12 cellular contexts compared by ENCODE assay signal in genomic region chr17:80826346-80826954, GRCh38.
DNase-seq lines count a peak whose midpoint lies in the region; TF ChIP-seq lines count a peak whose summit lies in the region.
"Had no signal": no experiment of that assay in that cellular context is flagged by ENCODE, and none has a peak within 500 bp of the region (broad histone marks: within the 10 kb centered on the region; RNA-seq: fewer than 3 reads in every experiment).

No MANE protein-coding gene starts in this region.

- H3K4me1 Mint-ChIP-seq in MCF 10A (ENCODE audit: insufficient read depth, unreplicated experiment) (peaks cover 27% of the 10 kb centered on the region), neural progenitor cell (peaks cover 30% of the 10 kb centered on the region)

- H3K79me2 ChIP-seq in neural progenitor cell (ENCODE audit: low read depth), result no peaks in the 10 kb centered on the region

- H3K36me3 Mint-ChIP-seq in MCF 10A (ENCODE audit: insufficient read depth, unreplicated experiment), result peaks cover 16% of the 10 kb centered on the region
- peaks cover 9% of the 10 kb centered on the region for H3K36me3 Mint-ChIP-seq in neural progenitor cell

- H3K9me3 ChIP-seq in A673 (ENCODE audit: low read depth, low read length, poor library complexity, severe bottlenecking) (no peaks in the 10 kb centered on the region), neural progenitor cell (ENCODE audit: low read depth) (no peaks in the 10 kb centered on the region)
- H3K9me3 ChIP-seq: Caco-2 had no signal

- H3K4me3 ChIP-seq in A673 (ENCODE audit: low read depth, low read length, poor library complexity, severe bottlenecking) (no peak overlapping the region), H7 (ENCODE audit: insufficient read depth, low read depth, low read length) (no peak overlapping the region), neural progenitor cell (no peak overlapping the region)
- H3K4me3 ChIP-seq: cardiac muscle cell had no signal

- H3K4me3 Mint-ChIP-seq in MCF 10A (ENCODE audit: unreplicated experiment), result peak overlapping the region; percentile 60
- H3K4me3 Mint-ChIP-seq in neural progenitor cell, result no peak overlapping the region
- H3K4me3 Mint-ChIP-seq: H9, nephron had no signal

- POLR2A ChIA-PET in A673 (lab: Charles Lee; ENCODE audit: low non-redundant PET), result no interaction called here
- POLR2A ChIA-PET in MCF 10A (lab: Yijun Ruan, JAX), result interaction anchor here (0.6 to 2.3 kb wide), 12 partner anchors 13 to 372 kb away, joined by 3 to 7 read pairs (median 3); no protein-coding TSS in a partner anchor

- no peaks in the 10 kb centered on the region for H3K27me3 ChIP-seq in A673 (replicated peaks; ENCODE audit: insufficient read depth, low read depth, low read length, poor library complexity)
- H3K27me3 ChIP-seq in H7 (ENCODE audit: control insufficient read depth, insufficient read depth, low read length), result no peaks in the 10 kb centered on the region
- H3K27me3 ChIP-seq in neural progenitor cell, result peaks cover 5% of the 10 kb centered on the region
- H3K27me3 ChIP-seq: cardiac muscle cell had no signal

- no peak overlapping the region for H3K9ac ChIP-seq in neural progenitor cell

- H3K27ac ChIP-seq in A673 (ENCODE audit: low read depth, low read length, poor library complexity, severe bottlenecking), result peak overlapping the region; percentile 26
- H3K27ac ChIP-seq in neural progenitor cell, result no peak overlapping the region
- H3K27ac ChIP-seq: cardiac muscle cell had no signal

- H3K4me2 ChIP-seq in neural progenitor cell, result no peak overlapping the region

- intact Hi-C loops in A673 (cut with micrococcal nuclease; ENCODE audit: unreplicated experiment) (no loop called here), MCF 10A (cut with micrococcal nuclease) (no loop called here)

- peaks cover 30% of the 10 kb centered on the region for H3F3A ChIP-seq in neural progenitor cell (ENCODE audit: low read depth)

- peaks cover 27% of the 10 kb centered on the region for H4K20me1 ChIP-seq in neural progenitor cell (ENCODE audit: low read depth)

- H3K4me1 ChIP-seq in A673 (ENCODE audit: insufficient read depth, low read length, poor library complexity, severe bottlenecking) (peaks cover 38% of the 10 kb centered on the region), neural progenitor cell (peaks cover 19% of the 10 kb centered on the region)

- TF ChIP-seq CTCF in A673 (conservative IDR thresholded peaks at IDR 0.05; ENCODE audit: low read depth, low read length), result no peak
- no peak for TF ChIP-seq CTCF in MCF 10A (IDR thresholded peaks at IDR 0.05; ENCODE audit: unreplicated experiment)
- TF ChIP-seq CTCF in neural progenitor cell (IDR thresholded peaks at IDR 0.05), result no peak

- H3K27ac Mint-ChIP-seq in MCF 10A (ENCODE audit: low read depth, unreplicated experiment) (peak overlapping the region; percentile 87), neural progenitor cell (no peak overlapping the region)
- H3K27ac Mint-ChIP-seq: nephron had no signal

- H3K27me3 Mint-ChIP-seq in MCF 10A (ENCODE audit: insufficient read depth, unreplicated experiment), result no peaks in the 10 kb centered on the region
- peaks cover 4% of the 10 kb centered on the region for H3K27me3 Mint-ChIP-seq in neural progenitor cell (ENCODE audit: insufficient read depth, low read depth)

- H3K9me3 Mint-ChIP-seq in MCF 10A (ENCODE audit: unreplicated experiment) (no peaks in the 10 kb centered on the region), neural progenitor cell (no peaks in the 10 kb centered on the region)
- H3K9me3 Mint-ChIP-seq: H9, nephron had no signal

- CTCF ChIA-PET in A673 (lab: Charles Lee), result no interaction called here
- CTCF ChIA-PET in MCF 10A (lab: Yijun Ruan, JAX), result interaction anchor here (0.8 to 2.4 kb wide), 3 partner anchors 72 to 354 kb away, joined by 3 to 12 read pairs (median 3); no protein-coding TSS in a partner anchor

- no peak overlapping the region for H2AFZ ChIP-seq in neural progenitor cell (replicated peaks)

- H3K36me3 ChIP-seq in A673 (ENCODE audit: insufficient read depth, low read length, poor library complexity, severe bottlenecking) (no peaks in the 10 kb centered on the region), H7 (replicated peaks; ENCODE audit: control insufficient read depth, insufficient read depth, low read length) (no peaks in the 10 kb centered on the region), neural progenitor cell (no peaks in the 10 kb centered on the region)

- DNase-seq in A673 (ENCODE audit: low spot score), result no peak
- DNase-seq in H7, result peak; percentile 55
- no peak for DNase-seq in MCF 10A (ENCODE audit: unreplicated experiment)
- peak; percentile 81 for DNase-seq in mesenteric fat pad (ENCODE audit: low spot score)
- no peak for DNase-seq in neural progenitor cell (ENCODE audit: low spot score)
- no peak for DNase-seq in NCI-H748 treated with DMSO at 0.1 percent for 48 hours (lab: John Stamatoyannopoulos, UW)
- DNase-seq in DMS53 (lab: John Stamatoyannopoulos, UW), result no peak
- no peak for DNase-seq in CD1c-positive myeloid dendritic cell (ENCODE audit: extremely low spot score)

- no TSS peak for BruUV-seq in A673 (replicated peaks; lab: Mats Ljungman, UMichigan)
- no TSS peak for BruUV-seq in MCF 10A (replicated peaks; lab: Mats Ljungman, UMichigan)

Comparison
In these comparisons a context has a peak if more than half of its experiments do, and no peak if none do; other contexts are left out.
1. DNase-seq: peak in H7 (single experiment) and mesenteric fat pad (single experiment); none in A673 (single experiment), MCF 10A (single experiment), neural progenitor cell (single experiment), NCI-H748 treated with DMSO at 0.1 percent for 48 hours (single experiment), DMS53 (single experiment) and CD1c-positive myeloid dendritic cell (single experiment).